ENCODE assay signal across 22 cellular contexts in genomic region chr16:56981729-56982271, GRCh38. TPM values are rescaled to one million over a fixed set of nuclear protein-coding genes. Genes with fewer than 3 reads are reported as not detected.
A peak's percentile ranks its signal among the peaks of the same experiment; 100 is the strongest.
DNase-seq lines count a peak whose midpoint lies in the region; ATAC-seq and TF ChIP-seq lines count a peak whose summit lies in the region.
"Had no signal": no experiment of that assay in that cellular context is flagged by ENCODE, and none has a peak within 500 bp of the region (broad histone marks: within the 10 kb centered on the region; RNA-seq: fewer than 3 reads in every experiment).

No MANE protein-coding gene starts in this region.

- peak overlapping the region; percentile 15 for H3K14ac ChIP-seq in neuronal stem cell (ENCODE audit: low read length)

- H3K23ac ChIP-seq in neuronal stem cell (ENCODE audit: low read depth, low read length, poor library complexity) = no peak overlapping the region

- no peak overlapping the region for H2BK15ac ChIP-seq in neuronal stem cell (ENCODE audit: low read length)

- WGBS in neuronal stem cell (ENCODE audit: extremely low coverage in 2 of 2, insufficient read length in 2 of 2, insufficient replicate concordance in 1 of 2), 2 donors = no CpG with 5 or more reads among the region's 12 CpGs

- no peak for DNase-seq in activated CD4-positive, alpha-beta T cell treated with anti-CD3 and anti-CD28 coated beads, Interleukin-2, amount 10 ng/mL, durations not matched to agents 7 days and 5 days
- DNase-seq in activated CD4-positive, alpha-beta T cell treated with anti-CD3 and anti-CD28 coated beads for 4 hours = no peak
- DNase-seq in activated CD8-positive, alpha-beta T cell treated with anti-CD3 and anti-CD28 coated beads for 36 hours = no peak
- DNase-seq in neuronal stem cell (ENCODE audit: low spot score) (no peak), NCI-H446 treated with DMSO at 0.1 percent for 48 hours (lab: John Stamatoyannopoulos, UW) (no peak), NCI-H510A (lab: John Stamatoyannopoulos, UW) (no peak)
- DNase-seq: 8988T; anterior cingulate cortex; central memory CD4-positive, alpha-beta T cell; DMS153; KG1; kidney glomerular epithelial cell; mesenchymal stem cell; NCI-H1092; NCI-H2107; NCI-H69; Right ventricle myocardium superior; T-helper 1 cell; trophoblast cell had no signal

- no peak overlapping the region for H4K8ac ChIP-seq in neuronal stem cell (ENCODE audit: low read depth, low read length)

- no peak overlapping the region for H4K91ac ChIP-seq in neuronal stem cell (ENCODE audit: low read depth, low read length, poor library complexity)

- POLR2A ChIA-PET in activated CD4-positive, alpha-beta T cell treated with anti-CD3 and anti-CD28 coated beads, Interleukin-2, amount 10 ng/mL, durations not matched to agents 7 days and 5 days (lab: Charles Lee) = no interaction called here
- POLR2A ChIA-PET in activated CD8-positive, alpha-beta T cell treated with anti-CD3 and anti-CD28 coated beads for 36 hours (lab: Charles Lee) = interaction anchor here (0.9 to 21.4 kb wide), 5 partner anchors 10 to 54 kb away, joined by 3 to 367 read pairs (median 15); no protein-coding TSS in a partner anchor

- no peaks in the 10 kb centered on the region for H3K9me3 Mint-ChIP-seq in activated CD4-positive, alpha-beta T cell treated with anti-CD3 and anti-CD28 coated beads, Interleukin-2, amount 10 ng/mL, durations not matched to agents 7 days and 5 days
- H3K9me3 Mint-ChIP-seq in activated CD8-positive, alpha-beta T cell treated with anti-CD3 and anti-CD28 coated beads for 36 hours = no peaks in the 10 kb centered on the region

- peaks cover 43% of the 10 kb centered on the region for H3K36me3 Mint-ChIP-seq in activated CD4-positive, alpha-beta T cell treated with anti-CD3 and anti-CD28 coated beads, Interleukin-2, amount 10 ng/mL, durations not matched to agents 7 days and 5 days (ENCODE audit: low read depth)
- peaks cover 44% of the 10 kb centered on the region for H3K36me3 Mint-ChIP-seq in activated CD8-positive, alpha-beta T cell treated with anti-CD3 and anti-CD28 coated beads for 36 hours (ENCODE audit: low read depth)

- CTCF ChIA-PET in activated CD4-positive, alpha-beta T cell treated with anti-CD3 and anti-CD28 coated beads, Interleukin-2, amount 10 ng/mL, durations not matched to agents 7 days and 5 days (lab: Charles Lee) = interaction anchor here (1.0 to 10.1 kb wide), 2 partner anchors 8 to 14 kb away, joined by 3 to 123 read pairs; partner anchors contain the start of gene NLRC5
- CTCF ChIA-PET in activated CD8-positive, alpha-beta T cell treated with anti-CD3 and anti-CD28 coated beads for 36 hours (lab: Charles Lee) = interaction anchor here (8.3 kb wide), 1 partner anchor 18 kb away, joined by 87 read pairs; the partner anchor contains the start of gene CETP

- no peak overlapping the region for H2BK12ac ChIP-seq in neuronal stem cell (ENCODE audit: low read length)

- H2BK120ac ChIP-seq in neuronal stem cell (ENCODE audit: low read depth, low read length) = no peak overlapping the region

- H2AK5ac ChIP-seq in neuronal stem cell (ENCODE audit: low read depth, low read length) = no peak overlapping the region

- H3K18ac ChIP-seq in neuronal stem cell (ENCODE audit: low read length) = no peak overlapping the region

- H3K9me3 ChIP-seq in neuronal stem cell (replicated peaks in 1 of 2; ENCODE audit: control insufficient read depth in 2 of 2, insufficient read depth in 1 of 2, low read depth in 1 of 2, low read length in 2 of 2) = no peaks in the 10 kb centered on the region
- H3K9me3 ChIP-seq: neutrophil had no signal

- H3K4me3 ChIP-seq in neuronal stem cell (ENCODE audit: low read length in 2 of 2) = no peak overlapping the region

- H3K36me3 ChIP-seq in neuronal stem cell (replicated peaks in 1 of 2; ENCODE audit: control insufficient read depth in 2 of 2, insufficient read depth in 2 of 2, low read length in 2 of 2) = no peaks in the 10 kb centered on the region
- H3K36me3 ChIP-seq: neutrophil had no signal

- no peak for TF ChIP-seq CTCF in activated CD8-positive, alpha-beta T cell treated with anti-CD3 and anti-CD28 coated beads for 36 hours (IDR thresholded peaks at IDR 0.05)

- H3K79me1 ChIP-seq in neuronal stem cell (ENCODE audit: low read depth, low read length) = no peaks in the 10 kb centered on the region

- H3K4ac ChIP-seq in neuronal stem cell (ENCODE audit: low read length) = no peak overlapping the region

- no peak overlapping the region for H2BK5ac ChIP-seq in neuronal stem cell (ENCODE audit: low read length)

- intact Hi-C loops in activated CD8-positive, alpha-beta T cell treated with anti-CD3 and anti-CD28 coated beads for 36 hours (cut with micrococcal nuclease) = no loop called here

- no peak for ATAC-seq in activated CD8-positive, alpha-beta T cell treated with anti-CD3 and anti-CD28 coated beads for 36 hours
- ATAC-seq: HCT116 had no signal

- H2AFZ ChIP-seq in neuronal stem cell (ENCODE audit: low read length) = peak overlapping the region; percentile 72

- no peak overlapping the region for H3K27ac ChIP-seq in neuronal stem cell (replicated peaks; ENCODE audit: low read length)
- H3K27ac ChIP-seq: neutrophil, VCaP had no signal

- H3K27me3 Mint-ChIP-seq in activated CD4-positive, alpha-beta T cell treated with anti-CD3 and anti-CD28 coated beads, Interleukin-2, amount 10 ng/mL, durations not matched to agents 7 days and 5 days = no peaks in the 10 kb centered on the region
- H3K27me3 Mint-ChIP-seq in activated CD8-positive, alpha-beta T cell treated with anti-CD3 and anti-CD28 coated beads for 36 hours = no peaks in the 10 kb centered on the region

- H3K4me1 ChIP-seq in neuronal stem cell (ENCODE audit: control insufficient read depth in 2 of 2, insufficient read depth in 1 of 2, low read depth in 1 of 2, low read length in 2 of 2) = peaks cover 6 to 7% of the 10 kb centered on the region in 2 donors

- no peak overlapping the region for H3K4me2 ChIP-seq in neuronal stem cell (ENCODE audit: insufficient read depth, low read length, poor library complexity, severe bottlenecking)

- H3K9ac ChIP-seq in neuronal stem cell (ENCODE audit: low read depth, low read length, poor library complexity) = no peak overlapping the region

- H3K4me3 Mint-ChIP-seq in activated CD4-positive, alpha-beta T cell treated with anti-CD3 and anti-CD28 coated beads, Interleukin-2, amount 10 ng/mL, durations not matched to agents 7 days and 5 days = no peak overlapping the region
- no peak overlapping the region for H3K4me3 Mint-ChIP-seq in activated CD8-positive, alpha-beta T cell treated with anti-CD3 and anti-CD28 coated beads for 36 hours

- H3K4me1 Mint-ChIP-seq in activated CD4-positive, alpha-beta T cell treated with anti-CD3 and anti-CD28 coated beads, Interleukin-2, amount 10 ng/mL, durations not matched to agents 7 days and 5 days = peaks cover 63% of the 10 kb centered on the region
- peaks cover 79% of the 10 kb centered on the region for H3K4me1 Mint-ChIP-seq in activated CD8-positive, alpha-beta T cell treated with anti-CD3 and anti-CD28 coated beads for 36 hours (ENCODE audit: low read depth)

- H3K27ac Mint-ChIP-seq in activated CD4-positive, alpha-beta T cell treated with anti-CD3 and anti-CD28 coated beads, Interleukin-2, amount 10 ng/mL, durations not matched to agents 7 days and 5 days = peak overlapping the region; percentile 20
- H3K27ac Mint-ChIP-seq in activated CD8-positive, alpha-beta T cell treated with anti-CD3 and anti-CD28 coated beads for 36 hours = peak overlapping the region; percentile 99

- peaks cover 0 to 51% (median 0%) of the 10 kb centered on the region in 3 experiments for H3K27me3 ChIP-seq in neuronal stem cell (ENCODE audit: control insufficient read depth in 3 of 3, insufficient read depth in 3 of 3, low read depth in 1 of 3, low read length in 3 of 3)
- H3K27me3 ChIP-seq: neutrophil had no signal

RNA-seq across cellular contexts. Expression of gene NLRC5, which starts 7.6 kb away (rescaled TPM):
- total RNA-seq in activated CD4-positive, alpha-beta T cell treated with anti-CD3 and anti-CD28 coated beads, Interleukin-2, amount 10 ng/mL, durations not matched to agents 7 days and 5 days = 100 to 1,000 TPM; 428 to 468 TPM
- 100 to 1,000 TPM; 135 to 153 TPM for total RNA-seq in activated CD8-positive, alpha-beta T cell treated with anti-CD3 and anti-CD28 coated beads for 36 hours
- 0.06 TPM for polyA plus RNA-seq in neuronal stem cell (2013, experiment 1 of 2)
- polyA plus RNA-seq in neuronal stem cell (2013, experiment 2 of 2) = 0.39 TPM

RNA-seq across cellular contexts. Expression of gene CETP, which starts 20.1 kb away (rescaled TPM):
- not detected for total RNA-seq in activated CD4-positive, alpha-beta T cell treated with anti-CD3 and anti-CD28 coated beads, Interleukin-2, amount 10 ng/mL, durations not matched to agents 7 days and 5 days
- total RNA-seq in activated CD8-positive, alpha-beta T cell treated with anti-CD3 and anti-CD28 coated beads for 36 hours = not detected
- polyA plus RNA-seq in neuronal stem cell (2013, experiment 1 of 2) = not detected
- not detected for polyA plus RNA-seq in neuronal stem cell (2013, experiment 2 of 2)

RNA-seq across cellular contexts. Expression of gene HERPUD1, which starts 49.9 kb away (rescaled TPM):
- total RNA-seq in activated CD4-positive, alpha-beta T cell treated with anti-CD3 and anti-CD28 coated beads, Interleukin-2, amount 10 ng/mL, durations not matched to agents 7 days and 5 days = 100 to 1,000 TPM in 1 of 2 experiments, 10 to 100 TPM in 1; 81.3 to 113 TPM
- 100 to 1,000 TPM; 142 to 150 TPM for total RNA-seq in activated CD8-positive, alpha-beta T cell treated with anti-CD3 and anti-CD28 coated beads for 36 hours
- 11.7 TPM for polyA plus RNA-seq in neuronal stem cell (2013, experiment 1 of 2)
- polyA plus RNA-seq in neuronal stem cell (2013, experiment 2 of 2) = 12.1 TPM
